8 cellular contexts compared by ENCODE assay signal in genomic region chr19:2171349-2172145, GRCh38. TPM values are rescaled to one million over a fixed set of nuclear protein-coding genes. Genes with fewer than 3 reads are reported as not detected.
A peak's percentile ranks its signal among the peaks of the same experiment; 100 is the strongest.
DNase-seq lines count a peak whose midpoint lies in the region; ATAC-seq, FAIRE-seq and TF ChIP-seq lines count a peak whose summit lies in the region.

No MANE protein-coding gene starts in this region.

- DNase-seq in T-helper 2 cell treated with Interferon-gamma antibody and Interleukin-4, amounts not matched to agents 5 μg/mL and 100 μg/mL, for 36 hours (ENCODE audit: low spot score) = peak; percentile 81
- DNase-seq in astrocyte (ENCODE audit: low read depth) = no peak
- DNase-seq in natural killer cell treated with Interleukin-12 subunit alpha and Interleukin-12 subunit beta and Interleukin-15 and Interleukin-18, amount 100 ng/mL, for 72 hours (ENCODE audit: low spot score) = peak; percentile 88
- no peak for DNase-seq in NCI-H748 treated with DMSO at 0.1 percent for 48 hours (lab: John Stamatoyannopoulos, UW)
- no peak for DNase-seq in NCI-H524 treated with DMSO at 0.1 percent for 48 hours (lab: John Stamatoyannopoulos, UW)

- H3K9ac ChIP-seq in astrocyte (ENCODE audit: low read length) = peak overlapping the region; percentile 4

- TF ChIP-seq CTCF in astrocyte (IDR thresholded peaks at IDR 0.05; ENCODE audit: insufficient read depth, low read depth, low read length) = no peak

- peaks cover 88% of the 10 kb centered on the region for H4K20me1 ChIP-seq in astrocyte (ENCODE audit: insufficient read depth, low read length)

- FAIRE-seq in astrocyte (lab: Jason Lieb, UNC) = no peak

- peak overlapping the region; percentile 23 for H3K27ac ChIP-seq in astrocyte (ENCODE audit: low read depth, low read length)

- peaks cover 32% of the 10 kb centered on the region for H3K4me1 Mint-ChIP-seq in T-helper 2 cell treated with Interferon-gamma antibody and Interleukin-4, amounts not matched to agents 5 μg/mL and 100 μg/mL, for 36 hours (ENCODE audit: low read depth)
- peaks cover 33% of the 10 kb centered on the region for H3K4me1 Mint-ChIP-seq in astrocyte (ENCODE audit: low read depth, unreplicated experiment)
- H3K4me1 Mint-ChIP-seq in natural killer cell treated with Interleukin-12 subunit alpha and Interleukin-12 subunit beta and Interleukin-15 and Interleukin-18, amount 100 ng/mL, for 72 hours (ENCODE audit: low read depth in 2 of 2) = peaks cover 58 to 67% of the 10 kb centered on the region in 2 donors

- H3K36me3 Mint-ChIP-seq in T-helper 2 cell treated with Interferon-gamma antibody and Interleukin-4, amounts not matched to agents 5 μg/mL and 100 μg/mL, for 36 hours (ENCODE audit: low read depth) = peaks cover 11% of the 10 kb centered on the region
- no peaks in the 10 kb centered on the region for H3K36me3 Mint-ChIP-seq in astrocyte (ENCODE audit: low read depth, unreplicated experiment)
- H3K36me3 Mint-ChIP-seq in natural killer cell treated with Interleukin-12 subunit alpha and Interleukin-12 subunit beta and Interleukin-15 and Interleukin-18, amount 100 ng/mL, for 72 hours = no peaks in the 10 kb centered on the region

- no peak overlapping the region for H2AFZ ChIP-seq in astrocyte (ENCODE audit: low read depth, low read length)

- H3K79me2 ChIP-seq in astrocyte (ENCODE audit: insufficient read depth, low read length) = peaks cover 96% of the 10 kb centered on the region

- H3K4me1 ChIP-seq in astrocyte (ENCODE audit: insufficient read depth, low read length) = peaks cover 56% of the 10 kb centered on the region

- H3K9me3 Mint-ChIP-seq in T-helper 2 cell treated with Interferon-gamma antibody and Interleukin-4, amounts not matched to agents 5 μg/mL and 100 μg/mL, for 36 hours = no peaks in the 10 kb centered on the region
- no peaks in the 10 kb centered on the region for H3K9me3 Mint-ChIP-seq in astrocyte (ENCODE audit: unreplicated experiment)
- H3K9me3 Mint-ChIP-seq in natural killer cell treated with Interleukin-12 subunit alpha and Interleukin-12 subunit beta and Interleukin-15 and Interleukin-18, amount 100 ng/mL, for 72 hours = no peaks in the 10 kb centered on the region

- H3K4me3 Mint-ChIP-seq in T-helper 2 cell treated with Interferon-gamma antibody and Interleukin-4, amounts not matched to agents 5 μg/mL and 100 μg/mL, for 36 hours = no peak overlapping the region
- peak overlapping the region; percentile 20 for H3K4me3 Mint-ChIP-seq in astrocyte (ENCODE audit: unreplicated experiment)
- peak overlapping the region; percentile 36 for H3K4me3 Mint-ChIP-seq in natural killer cell treated with Interleukin-12 subunit alpha and Interleukin-12 subunit beta and Interleukin-15 and Interleukin-18, amount 100 ng/mL, for 72 hours

- H3K4me2 ChIP-seq in astrocyte (ENCODE audit: low read length) = peak overlapping the region; percentile 36

- no peaks in the 10 kb centered on the region for H3K36me3 ChIP-seq in astrocyte (ENCODE audit: insufficient read depth, low read length)

- H3K27me3 Mint-ChIP-seq in T-helper 2 cell treated with Interferon-gamma antibody and Interleukin-4, amounts not matched to agents 5 μg/mL and 100 μg/mL, for 36 hours (ENCODE audit: low read depth) = no peaks in the 10 kb centered on the region
- H3K27me3 Mint-ChIP-seq in astrocyte (ENCODE audit: low read depth, unreplicated experiment) = no peaks in the 10 kb centered on the region
- no peaks in the 10 kb centered on the region for H3K27me3 Mint-ChIP-seq in natural killer cell treated with Interleukin-12 subunit alpha and Interleukin-12 subunit beta and Interleukin-15 and Interleukin-18, amount 100 ng/mL, for 72 hours

- no peaks in the 10 kb centered on the region for H3K9me3 ChIP-seq in astrocyte (ENCODE audit: insufficient read depth, low read depth, low read length)

- ATAC-seq in GM18502 (IDR thresholded peaks at IDR 0.05; ENCODE audit: poor library complexity, unreplicated experiment) (peak; percentile 46), HG02852 (IDR thresholded peaks at IDR 0.05; ENCODE audit: unreplicated experiment) (peak; percentile 61), HG03520 (IDR thresholded peaks at IDR 0.05; ENCODE audit: unreplicated experiment) (no peak)
- ATAC-seq in natural killer cell treated with Interleukin-12 subunit alpha and Interleukin-12 subunit beta and Interleukin-15 and Interleukin-18, amount 100 ng/mL, for 72 hours = peak; percentile 38 to 51

- H3K27ac Mint-ChIP-seq in T-helper 2 cell treated with Interferon-gamma antibody and Interleukin-4, amounts not matched to agents 5 μg/mL and 100 μg/mL, for 36 hours = no peak overlapping the region
- H3K27ac Mint-ChIP-seq in astrocyte (ENCODE audit: unreplicated experiment) = no peak overlapping the region
- peak overlapping the region; percentile 54 to 99 for H3K27ac Mint-ChIP-seq in natural killer cell treated with Interleukin-12 subunit alpha and Interleukin-12 subunit beta and Interleukin-15 and Interleukin-18, amount 100 ng/mL, for 72 hours

- H3K27me3 ChIP-seq in astrocyte (ENCODE audit: insufficient read depth, low read length) = no peaks in the 10 kb centered on the region

- H3K4me3 ChIP-seq in astrocyte (ENCODE audit: insufficient read depth, low read depth, low read length) = no peak overlapping the region

RNA-seq across cellular contexts. Expression of gene DOT1L, which starts 7.8 kb away (rescaled TPM):
- 21.7 and 25.6 TPM in 2 replicates for total RNA-seq in astrocyte
- total RNA-seq in natural killer cell treated with Interleukin-12 subunit alpha and Interleukin-12 subunit beta and Interleukin-15 and Interleukin-18, amount 100 ng/mL, for 72 hours = 100 to 1,000 TPM; 108 to 190 TPM

RNA-seq across cellular contexts. Expression of gene AP3D1, which starts 20.2 kb away (rescaled TPM):
- 162 and 167 TPM in 2 replicates for total RNA-seq in astrocyte
- 100 to 1,000 TPM; 126 to 191 TPM for total RNA-seq in natural killer cell treated with Interleukin-12 subunit alpha and Interleukin-12 subunit beta and Interleukin-15 and Interleukin-18, amount 100 ng/mL, for 72 hours

Comparison
In these comparisons a context has a peak if more than half of its experiments do, and no peak if none do; other contexts are left out.
1. DNase-seq: peak in T-helper 2 cell treated with Interferon-gamma antibody and Interleukin-4, amounts not matched to agents 5 μg/mL and 100 μg/mL, for 36 hours (single experiment) and natural killer cell treated with Interleukin-12 subunit alpha and Interleukin-12 subunit beta and Interleukin-15 and Interleukin-18, amount 100 ng/mL, for 72 hours (single experiment); none in astrocyte (single experiment), NCI-H748 treated with DMSO at 0.1 percent for 48 hours (single experiment) and NCI-H524 treated with DMSO at 0.1 percent for 48 hours (single experiment).
2. H3K27ac Mint-ChIP-seq: peak in natural killer cell treated with Interleukin-12 subunit alpha and Interleukin-12 subunit beta and Interleukin-15 and Interleukin-18, amount 100 ng/mL, for 72 hours (2 of 2); none in T-helper 2 cell treated with Interferon-gamma antibody and Interleukin-4, amounts not matched to agents 5 μg/mL and 100 μg/mL, for 36 hours (single experiment) and astrocyte (single experiment).